ENCODE assay signal across 8 cellular contexts in the genomic region with DNA sequence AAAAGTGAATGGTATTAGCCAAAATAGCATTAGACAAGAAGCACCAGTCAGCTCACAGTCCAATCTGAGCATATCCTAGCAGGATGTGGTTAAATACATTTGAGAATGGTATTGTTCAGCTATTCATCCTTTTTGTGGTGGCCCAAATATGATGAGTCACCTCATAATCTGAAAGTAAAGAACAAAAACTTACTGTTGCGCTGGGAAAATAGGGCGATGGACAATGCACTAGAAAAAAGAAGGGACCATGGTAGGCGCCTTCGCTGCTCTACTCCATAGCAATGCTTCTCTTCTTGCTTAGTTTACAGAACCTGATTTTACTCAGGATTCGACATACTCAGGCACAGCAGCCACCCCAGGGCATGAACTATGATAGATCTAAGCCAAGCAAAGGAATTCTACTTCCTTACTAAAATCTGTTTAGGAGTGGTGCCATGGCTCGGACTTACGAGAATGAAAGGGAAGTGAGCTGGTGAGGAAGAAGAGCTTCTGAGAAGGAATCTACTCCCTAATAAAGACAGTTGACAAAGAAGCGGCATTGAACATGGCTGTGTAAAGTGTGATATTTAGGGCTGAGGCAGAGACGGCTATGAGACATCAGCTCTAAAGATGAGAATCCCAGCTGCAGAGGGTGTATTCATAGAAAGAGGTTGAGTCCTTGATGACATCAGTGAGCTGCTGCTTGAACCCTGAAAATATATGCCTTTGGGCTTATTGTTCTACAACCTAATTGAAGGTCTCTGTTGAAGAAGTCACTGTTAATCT. TPM values are rescaled to one million over a fixed set of nuclear protein-coding genes. Genes with fewer than 3 reads are reported as not detected.
DNase-seq lines count a peak whose midpoint lies in the region; ATAC-seq, FAIRE-seq and TF ChIP-seq lines count a peak whose summit lies in the region.

No MANE protein-coding gene starts in this region.

- H3K27me3 Mint-ChIP-seq in stimulated activated naive CD8-positive, alpha-beta T cell treated with anti-CD3 and anti-CD28 coated beads, Interleukin-15, Interleukin-2, amounts not matched to agents 100 ng/mL and 50 ng/mL, for 24 hours, result no peaks in the 10 kb centered on the region
- H3K27me3 Mint-ChIP-seq in progenitor cell of endocrine pancreas, result no peaks in the 10 kb centered on the region

- peak overlapping the region; percentile 45 for H3K4me3 Mint-ChIP-seq in stimulated activated naive CD8-positive, alpha-beta T cell treated with anti-CD3 and anti-CD28 coated beads, Interleukin-15, Interleukin-2, amounts not matched to agents 100 ng/mL and 50 ng/mL, for 24 hours
- H3K4me3 Mint-ChIP-seq in progenitor cell of endocrine pancreas (ENCODE audit: low read depth), result no peak overlapping the region

- no peak for FAIRE-seq in HTR-8/SVneo (lab: Jason Lieb, UNC)

- TF ChIP-seq CTCF in cardiac fibroblast (IDR thresholded peaks at IDR 0.05; ENCODE audit: low read depth, low read length) (no peak), progenitor cell of endocrine pancreas (IDR thresholded peaks at IDR 0.05; ENCODE audit: unreplicated experiment) (no peak)

- H3K9me3 Mint-ChIP-seq in stimulated activated naive CD8-positive, alpha-beta T cell treated with anti-CD3 and anti-CD28 coated beads, Interleukin-15, Interleukin-2, amounts not matched to agents 100 ng/mL and 50 ng/mL, for 24 hours, result peaks cover 3% of the 10 kb centered on the region
- peaks cover 3% of the 10 kb centered on the region for H3K9me3 Mint-ChIP-seq in progenitor cell of endocrine pancreas (ENCODE audit: low read depth)

- DNase-seq in Daoy (ENCODE audit: low read depth), result peak; percentile 88
- DNase-seq in HTR-8/SVneo (ENCODE audit: insufficient read length, low spot score), result peak; percentile 51
- DNase-seq in cardiac fibroblast (ENCODE audit: low read depth in 2 of 2), result peak; percentile 88 to 92
- DNase-seq in progenitor cell of endocrine pancreas (ENCODE audit: low spot score, unreplicated experiment), result no peak
- DNase-seq in ecto neural progenitor cell (ENCODE audit: low spot score), result no peak
- DNase-seq in NCI-H748 treated with DMSO at 0.1 percent for 48 hours (lab: John Stamatoyannopoulos, UW), result no peak

- H3K4me3 ChIP-seq in cardiac fibroblast (replicated peaks in 1 of 2; ENCODE audit: low read depth in 2 of 2, low read length in 2 of 2), result peak overlapping the region; percentile 11 to 45

- peak overlapping the region; percentile 48 for H3K27ac Mint-ChIP-seq in stimulated activated naive CD8-positive, alpha-beta T cell treated with anti-CD3 and anti-CD28 coated beads, Interleukin-15, Interleukin-2, amounts not matched to agents 100 ng/mL and 50 ng/mL, for 24 hours
- no peak overlapping the region for H3K27ac Mint-ChIP-seq in progenitor cell of endocrine pancreas

- ATAC-seq in GM21515 (IDR thresholded peaks at IDR 0.05; ENCODE audit: unreplicated experiment), result peak; percentile 93

- peaks cover 27% of the 10 kb centered on the region for H3K4me1 Mint-ChIP-seq in stimulated activated naive CD8-positive, alpha-beta T cell treated with anti-CD3 and anti-CD28 coated beads, Interleukin-15, Interleukin-2, amounts not matched to agents 100 ng/mL and 50 ng/mL, for 24 hours (ENCODE audit: low read depth)
- peaks cover 15% of the 10 kb centered on the region for H3K4me1 Mint-ChIP-seq in progenitor cell of endocrine pancreas (ENCODE audit: low read depth)

- H3K36me3 Mint-ChIP-seq in stimulated activated naive CD8-positive, alpha-beta T cell treated with anti-CD3 and anti-CD28 coated beads, Interleukin-15, Interleukin-2, amounts not matched to agents 100 ng/mL and 50 ng/mL, for 24 hours (ENCODE audit: low read depth), result peaks cover 18% of the 10 kb centered on the region
- peaks cover 12% of the 10 kb centered on the region for H3K36me3 Mint-ChIP-seq in progenitor cell of endocrine pancreas (ENCODE audit: insufficient read depth)

RNA-seq across cellular contexts. Expression of a gene that starts 13.0 kb away (rescaled TPM):
- 10.0 and 11.0 TPM in 2 replicates for total RNA-seq in Daoy (2014; rRNA removed; shearing (Covaris generic))
- 14.8 and 15.1 TPM in 2 replicates for total RNA-seq in progenitor cell of endocrine pancreas

RNA-seq across cellular contexts. Expression of a gene that starts 16.6 kb away (rescaled TPM):
- total RNA-seq in Daoy (2014; rRNA removed; shearing (Covaris generic)), result 74.7 and 90.8 TPM in 2 replicates
- total RNA-seq in progenitor cell of endocrine pancreas, result 84.7 and 85.7 TPM in 2 replicates

RNA-seq across cellular contexts. Expression of a gene that starts 53.5 kb away (rescaled TPM):
- total RNA-seq in Daoy (2014; rRNA removed; shearing (Covaris generic)), result 15.5 and 17.4 TPM in 2 replicates
- total RNA-seq in progenitor cell of endocrine pancreas, result 44.7 and 45.6 TPM in 2 replicates

Comparison
In these comparisons a context has a peak if more than half of its experiments do, and no peak if none do; other contexts are left out.
1. DNase-seq: peak in Daoy (single experiment), HTR-8/SVneo (single experiment) and cardiac fibroblast (2 of 2); none in progenitor cell of endocrine pancreas (single experiment), ecto neural progenitor cell (single experiment) and NCI-H748 treated with DMSO at 0.1 percent for 48 hours (single experiment).